ENCODE assay signal across 20 cellular contexts in the genomic region with DNA sequence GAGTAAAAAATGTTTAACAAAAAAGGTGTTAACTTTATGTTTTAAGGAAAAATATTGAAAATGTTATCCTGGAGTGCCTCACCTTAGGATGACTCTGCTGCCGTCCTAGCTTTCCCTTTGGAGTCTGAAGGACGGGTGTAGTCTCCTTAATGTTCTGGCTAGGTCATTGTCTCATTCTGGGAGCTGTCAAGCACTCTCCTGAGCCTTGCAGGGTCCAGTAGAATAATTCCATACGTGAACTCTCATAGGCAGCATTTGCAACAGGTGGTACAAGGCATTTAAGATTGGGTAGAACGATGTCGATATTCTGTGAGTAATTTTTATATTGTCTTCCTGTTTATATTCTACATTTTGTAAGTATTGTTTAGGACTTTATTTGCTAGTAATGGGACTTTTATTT.
DNase-seq lines count a peak whose midpoint lies in the region; ATAC-seq and TF ChIP-seq lines count a peak whose summit lies in the region.
"Had no signal": no experiment of that assay in that cellular context is flagged by ENCODE, and none has a peak within 500 bp of the region (broad histone marks: within the 10 kb centered on the region; RNA-seq: fewer than 3 reads in every experiment).

No MANE protein-coding gene starts in this region.

- no peak overlapping the region for H3K4me2 ChIP-seq in mesenchymal stem cell (ENCODE audit: low read length, poor library complexity, severe bottlenecking)

- no peak overlapping the region for H2BK15ac ChIP-seq in mesenchymal stem cell (ENCODE audit: low read depth, poor library complexity, severe bottlenecking)

- no peak overlapping the region for H3K14ac ChIP-seq in mesenchymal stem cell (ENCODE audit: low read length in 2 of 2)

- peak overlapping the region; percentile 99 for H3K9ac ChIP-seq in mesenchymal stem cell (ENCODE audit: low read length)

- H3K36me3 ChIP-seq in MG63 (peaks cover 4% of the 10 kb centered on the region), esophagus muscularis mucosa (no peaks in the 10 kb centered on the region), mesenchymal stem cell (ENCODE audit: control insufficient read depth in 1 of 2, insufficient read depth in 2 of 2, low read depth in 1 of 2, low read length in 2 of 2) (peaks cover 3 to 35% of the 10 kb centered on the region in 2 experiments), spleen (no peaks in the 10 kb centered on the region)
- H3K36me3 ChIP-seq: cardiac muscle cell, neutrophil, right lobe of liver had no signal

- intact Hi-C loops in esophagus muscularis mucosa (cut with DNase I) (no loop called here), spleen (cut with DNase I; ENCODE audit: low total_unique reads) (no loop called here)

- H2AFZ ChIP-seq in mesenchymal stem cell (ENCODE audit: low read depth, low read length), result no peak overlapping the region

- H3K9me3 ChIP-seq in MG63 (no peaks in the 10 kb centered on the region), esophagus muscularis mucosa (no peaks in the 10 kb centered on the region), mesenchymal stem cell (ENCODE audit: control insufficient read depth, low read length) (no peaks in the 10 kb centered on the region), spleen (no peaks in the 10 kb centered on the region)
- H3K9me3 ChIP-seq: neutrophil, right lobe of liver had no signal

- no peak overlapping the region for H2AK5ac ChIP-seq in mesenchymal stem cell (ENCODE audit: low read length, severe bottlenecking)

- H2BK12ac ChIP-seq in mesenchymal stem cell (ENCODE audit: low read length in 2 of 2), result no peak overlapping the region

- no peak for TF ChIP-seq EP300 in esophagus muscularis mucosa (IDR thresholded peaks at IDR 0.05)

- no peak overlapping the region for H3K4me3 ChIP-seq in MG63
- H3K4me3 ChIP-seq in esophagus muscularis mucosa, result peak overlapping the region in 1 of 4 donors; percentile 3
- no peak overlapping the region for H3K4me3 ChIP-seq in mesenchymal stem cell (ENCODE audit: insufficient read depth in 1 of 2, low read depth in 1 of 2, low read length in 2 of 2)
- no peak overlapping the region for H3K4me3 ChIP-seq in spleen
- H3K4me3 ChIP-seq: cardiac muscle cell, right lobe of liver had no signal

- no peak overlapping the region for H2BK120ac ChIP-seq in mesenchymal stem cell (ENCODE audit: low read depth, low read length)

- TF ChIP-seq CTCF in esophagus muscularis mucosa (IDR thresholded peaks at IDR 0.05), result no peak
- TF ChIP-seq CTCF in spleen (IDR thresholded peaks at IDR 0.05 in 8 of 11, conservative IDR thresholded peaks at IDR 0.05 in 3 of 11), result no peak

- ATAC-seq in HG03139 (IDR thresholded peaks at IDR 0.05; ENCODE audit: unreplicated experiment) (no peak), GM19023 (IDR thresholded peaks at IDR 0.05; ENCODE audit: unreplicated experiment) (no peak)

- H3K23ac ChIP-seq in mesenchymal stem cell (ENCODE audit: low read length in 2 of 2), result no peak overlapping the region

- H3K18ac ChIP-seq in mesenchymal stem cell (ENCODE audit: low read depth in 1 of 2, low read length in 2 of 2), result no peak overlapping the region

- no peak overlapping the region for H2BK5ac ChIP-seq in mesenchymal stem cell (ENCODE audit: low read depth, low read length, poor library complexity, severe bottlenecking)

- 69% methylated on average over 5 of the region's 5 CpGs for WGBS in esophagus muscularis mucosa
- 14% methylated on average over 4 of the region's 5 CpGs for WGBS in mesenchymal stem cell
- WGBS in spleen, 5 donors, result 66 to 80% (median 72%) methylated on average over 5 of the region's 5 CpGs

- no peak overlapping the region for H4K8ac ChIP-seq in mesenchymal stem cell (ENCODE audit: low read length)

- H4K91ac ChIP-seq in mesenchymal stem cell (ENCODE audit: low read length), result no peak overlapping the region

- H3K4me1 ChIP-seq in esophagus muscularis mucosa (peaks cover 0 to 23% (median 15%) of the 10 kb centered on the region in 4 donors), mesenchymal stem cell (ENCODE audit: control insufficient read depth, insufficient read depth, low read depth, low read length) (peaks cover 4% of the 10 kb centered on the region), spleen (peaks cover 0 to 25% (median 2%) of the 10 kb centered on the region in 6 donors)
- H3K4me1 ChIP-seq: right lobe of liver had no signal

- DNase-seq in MG63, result peak; percentile 11
- no peak for DNase-seq in esophagus muscularis mucosa (ENCODE audit: extremely low spot score)
- DNase-seq in mesenchymal stem cell, result peak; percentile 61
- no peak for DNase-seq in spleen
- no peak for DNase-seq in DMS153 (lab: John Stamatoyannopoulos, UW)
- DNase-seq in glomerular visceral epithelial cell (ENCODE audit: extremely low spot score), result no peak
- DNase-seq: activated CD4-positive, CD25-positive, alpha-beta regulatory T cell; activated naive CD8-positive, alpha-beta T cell treated with anti-CD3 and anti-CD28 coated beads, Interleukin-2, amount 10 ng/mL, durations not matched to agents 7 days and 5 days; CD8-positive, alpha-beta memory T cell; EL; kidney glomerular epithelial cell; MV-4-11; NCI-H2029 treated with DMSO at 0.1 percent for 48 hours; right lobe of liver; SHP77 had no signal

- H3K4ac ChIP-seq in mesenchymal stem cell (ENCODE audit: low read depth in 1 of 2, low read length in 2 of 2), result no peak overlapping the region

- H3K27me3 ChIP-seq in MG63 (no peaks in the 10 kb centered on the region), esophagus muscularis mucosa (no peaks in the 10 kb centered on the region), mesenchymal stem cell (ENCODE audit: control insufficient read depth in 1 of 2, insufficient read depth in 1 of 2, low read length in 2 of 2) (no peaks in the 10 kb centered on the region), spleen (replicated peaks in 1 of 7) (no peaks in the 10 kb centered on the region)
- H3K27me3 ChIP-seq: cardiac muscle cell, neutrophil, right lobe of liver had no signal

- TF ChIP-seq POLR2A in esophagus muscularis mucosa (IDR thresholded peaks at IDR 0.05; ENCODE audit: low read depth), result no peak
- no peak for TF ChIP-seq POLR2A in spleen (IDR thresholded peaks at IDR 0.05)

- no peaks in the 10 kb centered on the region for H3K79me1 ChIP-seq in mesenchymal stem cell (replicated peaks; ENCODE audit: low read length, poor library complexity, severe bottlenecking)

- peak overlapping the region in 3 of 4 donors; percentile 44 to 48 (median 45) for H3K27ac ChIP-seq in esophagus muscularis mucosa (replicated peaks in 1 of 4)
- H3K27ac ChIP-seq in mesenchymal stem cell (ENCODE audit: low read length, poor library complexity, severe bottlenecking), result peak overlapping the region; percentile 70
- peak overlapping the region in 6 of 8 donors; percentile 27 to 94 (median 52) for H3K27ac ChIP-seq in spleen
- H3K27ac ChIP-seq: cardiac muscle cell, HL-60, neutrophil, right lobe of liver had no signal

Comparison
In these comparisons a context has a peak if more than half of its experiments do, and no peak if none do; other contexts are left out.
1. DNase-seq: peak in MG63 (single experiment) and mesenchymal stem cell (single experiment); none in esophagus muscularis mucosa (single experiment), spleen (single experiment), DMS153 (single experiment) and glomerular visceral epithelial cell (single experiment).
2. Peak in every context shown above with its lines, with median percentiles within 50 percentile points of each other: H3K27ac ChIP-seq.